Comparison of ENCODE assay signal across 16 cellular contexts in genomic region chr4:184812181-184812542, GRCh38. TPM values are rescaled to one million over a fixed set of nuclear protein-coding genes. Genes with fewer than 3 reads are reported as not detected.
DNase-seq lines count a peak whose midpoint lies in the region; TF ChIP-seq lines count a peak whose summit lies in the region.
"Had no signal": no experiment of that assay in that cellular context is flagged by ENCODE, and none has a peak within 500 bp of the region (broad histone marks: within the 10 kb centered on the region; RNA-seq: fewer than 3 reads in every experiment).

No MANE protein-coding gene starts in this region.

- H2BK15ac ChIP-seq in mesenchymal stem cell (ENCODE audit: low read depth, poor library complexity, severe bottlenecking): no peak overlapping the region

- no peak overlapping the region for H2BK5ac ChIP-seq in mesenchymal stem cell (ENCODE audit: low read depth, low read length, poor library complexity, severe bottlenecking)

- H3K79me1 ChIP-seq in mesenchymal stem cell (replicated peaks; ENCODE audit: low read length, poor library complexity, severe bottlenecking): peaks cover 31% of the 10 kb centered on the region

- H3K18ac ChIP-seq in mesenchymal stem cell (ENCODE audit: low read depth in 1 of 2, low read length in 2 of 2): no peak overlapping the region

- H4K91ac ChIP-seq in mesenchymal stem cell (ENCODE audit: low read length): no peak overlapping the region

- no peak overlapping the region for H3K14ac ChIP-seq in mesenchymal stem cell (ENCODE audit: low read length in 2 of 2)

- H4K8ac ChIP-seq in mesenchymal stem cell (ENCODE audit: low read length): no peak overlapping the region

- no peak for TF ChIP-seq CTCF in ascending aorta (IDR thresholded peaks at IDR 0.05)
- no peak for TF ChIP-seq CTCF in stomach (IDR thresholded peaks at IDR 0.05)

- H3K27ac ChIP-seq in ascending aorta (peak overlapping the region; percentile 23 to 27), mesenchymal stem cell (ENCODE audit: low read length, poor library complexity, severe bottlenecking) (no peak overlapping the region), stomach (peak overlapping the region in 4 of 5 donors; percentile 33 to 83 (median 68))

- TF ChIP-seq POLR2A in stomach (IDR thresholded peaks at IDR 0.05): no peak

- peak overlapping the region; percentile 88 for H2AK5ac ChIP-seq in mesenchymal stem cell (ENCODE audit: low read length, severe bottlenecking)

- H3K36me3 ChIP-seq in ascending aorta (no peaks in the 10 kb centered on the region), mesenchymal stem cell (ENCODE audit: control insufficient read depth in 1 of 2, insufficient read depth in 2 of 2, low read depth in 1 of 2, low read length in 2 of 2) (peaks cover 0 to 6% of the 10 kb centered on the region in 2 experiments), stomach (no peaks in the 10 kb centered on the region)

- H3K4me3 ChIP-seq in ascending aorta (no peak overlapping the region), mesenchymal stem cell (ENCODE audit: insufficient read depth in 1 of 2, low read depth in 1 of 2, low read length in 2 of 2) (no peak overlapping the region), stomach (no peak overlapping the region)

- H3K4me2 ChIP-seq in mesenchymal stem cell (ENCODE audit: low read length, poor library complexity, severe bottlenecking): no peak overlapping the region
- H3K4me2 ChIP-seq: SK-N-SH had no signal

- DNase-seq in COLO829 (ENCODE audit: low spot score) (peak; percentile 74), ascending aorta (ENCODE audit: low spot score in 2 of 2) (no peak), mesenchymal stem cell (no peak), stomach (no peak), AG08396 (ENCODE audit: low spot score) (no peak), RKO (ENCODE audit: low spot score) (no peak), NCI-H345 (lab: John Stamatoyannopoulos, UW) (no peak), medulla oblongata (ENCODE audit: extremely low spot score) (no peak)
- DNase-seq: activated CD4-positive, alpha-beta T cell treated with anti-CD3 and anti-CD28 coated beads for 1 hour; activated naive CD8-positive, alpha-beta T cell treated with anti-CD3 and anti-CD28 coated beads, Interleukin-2, amount 50 U/mL, for 24 hours; Karpas-422; midbrain; NCI-H1105; NCI-H69; SK-N-SH; stimulated activated CD4-positive, alpha-beta T cell treated with anti-CD3 and anti-CD28 coated beads, Interleukin-1b, Interleukin-23, amount 100 ng/mL, for 48 hours had no signal

- 68% methylated on average over 3 of the region's 6 CpGs for WGBS in mesenchymal stem cell
- 76 to 98% (median 80%) methylated on average over 6 of the region's 6 CpGs for WGBS in stomach, 5 donors

- no peak overlapping the region for H2BK120ac ChIP-seq in mesenchymal stem cell (ENCODE audit: low read depth, low read length)

- H3K9me3 ChIP-seq in ascending aorta: no peaks in the 10 kb centered on the region
- H3K9me3 ChIP-seq in mesenchymal stem cell (ENCODE audit: control insufficient read depth, low read length): no peaks in the 10 kb centered on the region
- no peaks in the 10 kb centered on the region for H3K9me3 ChIP-seq in stomach
- H3K9me3 ChIP-seq: SK-N-SH had no signal

- H3K27me3 ChIP-seq in ascending aorta (no peaks in the 10 kb centered on the region), mesenchymal stem cell (ENCODE audit: control insufficient read depth in 1 of 2, insufficient read depth in 1 of 2, low read length in 2 of 2) (no peaks in the 10 kb centered on the region), stomach (no peaks in the 10 kb centered on the region)

- H3K4me1 ChIP-seq in ascending aorta: peaks cover 11 to 19% of the 10 kb centered on the region in 2 donors
- H3K4me1 ChIP-seq in mesenchymal stem cell (ENCODE audit: control insufficient read depth, insufficient read depth, low read depth, low read length): peaks cover 23% of the 10 kb centered on the region
- H3K4me1 ChIP-seq in stomach: peaks cover 38 to 70% (median 48%) of the 10 kb centered on the region in 4 donors

- H3K4ac ChIP-seq in mesenchymal stem cell (ENCODE audit: low read depth in 1 of 2, low read length in 2 of 2): no peak overlapping the region

- no peak overlapping the region for H3K9ac ChIP-seq in mesenchymal stem cell (ENCODE audit: low read length)
- H3K9ac ChIP-seq: SK-N-SH had no signal

- no peak for TF ChIP-seq EP300 in stomach (IDR thresholded peaks at IDR 0.05)

- H3K23ac ChIP-seq in mesenchymal stem cell (ENCODE audit: low read length in 2 of 2): no peak overlapping the region

- no peak overlapping the region for H2AFZ ChIP-seq in mesenchymal stem cell (ENCODE audit: low read depth, low read length)

- no peak overlapping the region for H2BK12ac ChIP-seq in mesenchymal stem cell (ENCODE audit: low read length in 2 of 2)

- intact Hi-C loops in ascending aorta (cut with DNase I) (no loop called here), stomach (cut with DNase I; ENCODE audit: low total_unique reads) (no loop called here)

RNA-seq across cellular contexts. Expression of gene ACSL1, which starts 13.6 kb away (rescaled TPM):
- 31.8 TPM for total RNA-seq in ascending aorta
- 4.3 TPM for polyA plus RNA-seq in mesenchymal stem cell (2013, experiment 1 of 2)
- polyA plus RNA-seq in mesenchymal stem cell (2013, experiment 2 of 2): 4.5 TPM
- total RNA-seq in stomach: 1,000 to 10,000 TPM in 1 of 5 donors, 10 to 100 TPM in 4; 47.1 to 1,170 (median 61.8) TPM
- polyA plus RNA-seq in stomach: 10 to 100 TPM; 42.8 to 48.2 (median 44.0) TPM
